In genomic region chr5:61245486-61245885, GRCh38 we compare ENCODE assay signal across 12 cellular contexts.
DNase-seq lines count a peak whose midpoint lies in the region; ATAC-seq and TF ChIP-seq lines count a peak whose summit lies in the region.
"Had no signal": no experiment of that assay in that cellular context is flagged by ENCODE, and none has a peak within 500 bp of the region (broad histone marks: within the 10 kb centered on the region; RNA-seq: fewer than 3 reads in every experiment).

No MANE protein-coding gene starts in this region.

- no peaks in the 10 kb centered on the region for H3K4me1 ChIP-seq in fibroblast of lung (ENCODE audit: control insufficient read depth, extremely low read depth, insufficient read depth, low read length)

- H3K79me2 ChIP-seq in fibroblast of lung (ENCODE audit: control insufficient read depth, insufficient read depth, low read length): no peaks in the 10 kb centered on the region

- TF ChIP-seq CTCF in fibroblast of lung (conservative IDR thresholded peaks at IDR 0.05 in 1 of 2, IDR thresholded peaks at IDR 0.05 in 1 of 2; ENCODE audit: low read depth in 1 of 2, low read length in 2 of 2): no peak
- no peak for TF ChIP-seq CTCF in retinal pigment epithelial cell (conservative IDR thresholded peaks at IDR 0.05; ENCODE audit: low read depth, low read length)

- peak overlapping the region; percentile 42 for H3K4me2 ChIP-seq in fibroblast of lung (ENCODE audit: extremely low read depth, insufficient read depth, low read length)

- no peaks in the 10 kb centered on the region for H3K36me3 ChIP-seq in fibroblast of lung (ENCODE audit: control insufficient read depth, insufficient read depth, low read length)
- H3K36me3 ChIP-seq: brain microvascular endothelial cell had no signal

- DNase-seq in DMS153 (lab: John Stamatoyannopoulos, UW): peak; percentile 9
- no peak for DNase-seq in DMS153 treated with DMSO at 0.1 percent for 48 hours (lab: John Stamatoyannopoulos, UW; ENCODE audit: unreplicated experiment)
- DNase-seq in RPMI8226: peak; percentile 78
- DNase-seq in fibroblast of lung (ENCODE audit: low read depth in 2 of 2): peak; percentile 45 to 51
- peak; percentile 43 for DNase-seq in retinal pigment epithelial cell (ENCODE audit: low read depth)
- DNase-seq in posterior vena cava (ENCODE audit: low spot score): no peak
- DNase-seq in mucosa of gallbladder (ENCODE audit: low spot score): no peak
- DNase-seq: 8988T, brain microvascular endothelial cell, erythroblast, PC-3 had no signal

- H2AFZ ChIP-seq in fibroblast of lung (ENCODE audit: low read length): peak overlapping the region; percentile 37

- no peak overlapping the region for H3K4me3 ChIP-seq in fibroblast of lung (replicated peaks in 1 of 4; ENCODE audit: control extremely low read depth in 1 of 4, insufficient read depth in 1 of 4, low read depth in 3 of 4, low read length in 4 of 4)
- peak overlapping the region; percentile 9 for H3K4me3 ChIP-seq in retinal pigment epithelial cell (ENCODE audit: low read length)

- H3K27ac ChIP-seq in fibroblast of lung (ENCODE audit: insufficient read depth, low read length): no peak overlapping the region
- H3K27ac ChIP-seq: brain microvascular endothelial cell had no signal

- intact Hi-C loops in posterior vena cava (cut with DNase I): no loop called here

- no peaks in the 10 kb centered on the region for H3K9me3 ChIP-seq in fibroblast of lung (ENCODE audit: control insufficient read depth, insufficient read depth, low read depth, low read length)

- no peaks in the 10 kb centered on the region for H4K20me1 ChIP-seq in fibroblast of lung (ENCODE audit: control insufficient read depth, extremely low read depth, insufficient read depth, low read length)

- no peak overlapping the region for H3K9ac ChIP-seq in fibroblast of lung (ENCODE audit: insufficient read depth, low read length)

- H3K27me3 ChIP-seq in fibroblast of lung (ENCODE audit: control insufficient read depth, insufficient read depth, low read length): no peaks in the 10 kb centered on the region
- H3K27me3 ChIP-seq: brain microvascular endothelial cell had no signal

- no peak for ATAC-seq in GM19351 (IDR thresholded peaks at IDR 0.05; ENCODE audit: unreplicated experiment)
- ATAC-seq: PC-3 had no signal

Comparison
In these comparisons a context has a peak if more than half of its experiments do, and no peak if none do; other contexts are left out.
1. DNase-seq: peak in DMS153 (single experiment), RPMI8226 (single experiment), fibroblast of lung (2 of 2) and retinal pigment epithelial cell (single experiment); none in DMS153 treated with DMSO at 0.1 percent for 48 hours (single experiment), posterior vena cava (single experiment) and mucosa of gallbladder (single experiment).